Comparison of ENCODE assay signal across 2 cellular contexts in genomic region chr5:171306785-171307591, GRCh38.
A peak's percentile ranks its signal among the peaks of the same experiment; 100 is the strongest.
TF ChIP-seq lines count a peak whose summit lies in the region.

No MANE protein-coding gene starts in this region.

TF ChIP-seq in IMR-90, 13 proteins besides CTCF, POLR2A, EP300 and RAD21:
- TF ChIP-seq BHLHE40 (IDR thresholded peaks at IDR 0.05; ENCODE audit: low read depth, low read length) (no peak), SMC3 (IDR thresholded peaks at IDR 0.05; ENCODE audit: low read depth, low read length) (no peak), MXI1 (IDR thresholded peaks at IDR 0.05; ENCODE audit: borderline replicate concordance, low read depth, low read length) (no peak), MAZ (IDR thresholded peaks at IDR 0.05; ENCODE audit: borderline replicate concordance, low read depth, low read length) (no peak), FOS (IDR thresholded peaks at IDR 0.05; ENCODE audit: low read depth, low read length) (no peak), CHD1 (IDR thresholded peaks at IDR 0.05; ENCODE audit: low read depth, low read length) (no peak), CEBPB (IDR thresholded peaks at IDR 0.05; ENCODE audit: low read depth, low read length) (no peak), RCOR1 (IDR thresholded peaks at IDR 0.05; ENCODE audit: insufficient replicate concordance, low read length) (no peak), RFX5 (IDR thresholded peaks at IDR 0.05; ENCODE audit: low read depth, low read length) (no peak), MAFK (IDR thresholded peaks at IDR 0.05; ENCODE audit: low read depth, low read length) (no peak), NFE2L2 (IDR thresholded peaks at IDR 0.05; ENCODE audit: low read depth, low read length) (no peak)
- TF ChIP-seq, protein P1, sequence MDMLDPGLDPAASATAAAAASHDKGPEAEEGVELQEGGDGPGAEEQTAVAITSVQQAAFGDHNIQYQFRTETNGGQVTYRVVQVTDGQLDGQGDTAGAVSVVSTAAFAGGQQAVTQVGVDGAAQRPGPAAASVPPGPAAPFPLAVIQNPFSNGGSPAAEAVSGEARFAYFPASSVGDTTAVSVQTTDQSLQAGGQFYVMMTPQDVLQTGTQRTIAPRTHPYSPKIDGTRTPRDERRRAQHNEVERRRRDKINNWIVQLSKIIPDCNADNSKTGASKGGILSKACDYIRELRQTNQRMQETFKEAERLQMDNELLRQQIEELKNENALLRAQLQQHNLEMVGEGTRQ (IDR thresholded peaks at IDR 0.05; ENCODE audit: low read depth, low read length) = no peak
- TF ChIP-seq, protein P2, sequence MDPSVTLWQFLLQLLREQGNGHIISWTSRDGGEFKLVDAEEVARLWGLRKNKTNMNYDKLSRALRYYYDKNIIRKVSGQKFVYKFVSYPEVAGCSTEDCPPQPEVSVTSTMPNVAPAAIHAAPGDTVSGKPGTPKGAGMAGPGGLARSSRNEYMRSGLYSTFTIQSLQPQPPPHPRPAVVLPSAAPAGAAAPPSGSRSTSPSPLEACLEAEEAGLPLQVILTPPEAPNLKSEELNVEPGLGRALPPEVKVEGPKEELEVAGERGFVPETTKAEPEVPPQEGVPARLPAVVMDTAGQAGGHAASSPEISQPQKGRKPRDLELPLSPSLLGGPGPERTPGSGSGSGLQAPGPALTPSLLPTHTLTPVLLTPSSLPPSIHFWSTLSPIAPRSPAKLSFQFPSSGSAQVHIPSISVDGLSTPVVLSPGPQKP (IDR thresholded peaks at IDR 0.05; ENCODE audit: borderline replicate concordance, low read depth, low read length) = no peak
TF ChIP-seq in IMR-90: peak in this region for 0.

TF ChIP-seq in H1, 55 proteins besides CTCF, POLR2A, EP300 and RAD21:
- TF ChIP-seq HDAC2 (IDR thresholded peaks at IDR 0.05; ENCODE audit: borderline replicate concordance in 1 of 2, low read depth in 2 of 2, low read length in 2 of 2) = 0 out of 4 replicates have a peak, but pooled peaks of 1 of the 2 experiments have one; percentile 50
- no peak for TF ChIP-seq SAP30 (IDR thresholded peaks at IDR 0.05; ENCODE audit: insufficient read depth, insufficient replicate concordance, low read length)
- TF ChIP-seq YY1 (IDR thresholded peaks at IDR 0.05; ENCODE audit: low read depth, low read length) = peak; percentile 66
- no peak for TF ChIP-seq GTF2F1 (IDR thresholded peaks at IDR 0.05; ENCODE audit: borderline replicate concordance, low read depth, low read length)
- TF ChIP-seq SRF (IDR thresholded peaks at IDR 0.05; ENCODE audit: low read depth, low read length) = no peak
- peak; percentile 74 for TF ChIP-seq POLR2AphosphoS5 (IDR thresholded peaks at IDR 0.05; ENCODE audit: low read depth, low read length)
- TF ChIP-seq BRCA1 (IDR thresholded peaks at IDR 0.05; ENCODE audit: low read depth, low read length) = no peak
- TF ChIP-seq TAF7 (optimal IDR thresholded peaks at IDR 0.05; ENCODE audit: borderline replicate concordance, low read depth, low read length) = peak; percentile 34
- no peak for TF ChIP-seq EZH2 (IDR thresholded peaks at IDR 0.05; ENCODE audit: low read depth, low read length, severe bottlenecking)
- TF ChIP-seq SP4 (IDR thresholded peaks at IDR 0.05; ENCODE audit: low read length) = no peak
- TF ChIP-seq HDAC6 (IDR thresholded peaks at IDR 0.05; ENCODE audit: low read depth, low read length) = no peak
- TF ChIP-seq CREB1 (IDR thresholded peaks at IDR 0.05) = no peak
- TF ChIP-seq, protein P3, sequence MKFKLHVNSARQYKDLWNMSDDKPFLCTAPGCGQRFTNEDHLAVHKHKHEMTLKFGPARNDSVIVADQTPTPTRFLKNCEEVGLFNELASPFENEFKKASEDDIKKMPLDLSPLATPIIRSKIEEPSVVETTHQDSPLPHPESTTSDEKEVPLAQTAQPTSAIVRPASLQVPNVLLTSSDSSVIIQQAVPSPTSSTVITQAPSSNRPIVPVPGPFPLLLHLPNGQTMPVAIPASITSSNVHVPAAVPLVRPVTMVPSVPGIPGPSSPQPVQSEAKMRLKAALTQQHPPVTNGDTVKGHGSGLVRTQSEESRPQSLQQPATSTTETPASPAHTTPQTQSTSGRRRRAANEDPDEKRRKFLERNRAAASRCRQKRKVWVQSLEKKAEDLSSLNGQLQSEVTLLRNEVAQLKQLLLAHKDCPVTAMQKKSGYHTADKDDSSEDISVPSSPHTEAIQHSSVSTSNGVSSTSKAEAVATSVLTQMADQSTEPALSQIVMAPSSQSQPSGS (IDR thresholded peaks at IDR 0.05; ENCODE audit: low read length) = no peak
- TF ChIP-seq ASH2L (IDR thresholded peaks at IDR 0.05; ENCODE audit: low read length) = no peak
- peak; percentile 48; the same call in 1 of the 2 replicates for TF ChIP-seq TCF12 (IDR thresholded peaks at IDR 0.05; ENCODE audit: low read depth, low read length)
- no peak for TF ChIP-seq KDM5A (IDR thresholded peaks at IDR 0.05; ENCODE audit: low read length)
- TF ChIP-seq, protein P4, sequence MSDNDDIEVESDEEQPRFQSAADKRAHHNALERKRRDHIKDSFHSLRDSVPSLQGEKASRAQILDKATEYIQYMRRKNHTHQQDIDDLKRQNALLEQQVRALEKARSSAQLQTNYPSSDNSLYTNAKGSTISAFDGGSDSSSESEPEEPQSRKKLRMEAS (IDR thresholded peaks at IDR 0.05) = no peak
- TF ChIP-seq, protein P5, sequence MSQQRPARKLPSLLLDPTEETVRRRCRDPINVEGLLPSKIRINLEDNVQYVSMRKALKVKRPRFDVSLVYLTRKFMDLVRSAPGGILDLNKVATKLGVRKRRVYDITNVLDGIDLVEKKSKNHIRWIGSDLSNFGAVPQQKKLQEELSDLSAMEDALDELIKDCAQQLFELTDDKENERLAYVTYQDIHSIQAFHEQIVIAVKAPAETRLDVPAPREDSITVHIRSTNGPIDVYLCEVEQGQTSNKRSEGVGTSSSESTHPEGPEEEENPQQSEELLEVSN (IDR thresholded peaks at IDR 0.05) = no peak
- TF ChIP-seq SIX5 (IDR thresholded peaks at IDR 0.05; ENCODE audit: low read depth, low read length) = no peak
- no peak for TF ChIP-seq POU5F1 (IDR thresholded peaks at IDR 0.05; ENCODE audit: low read depth, low read length)
- TF ChIP-seq GABPA (IDR thresholded peaks at IDR 0.05; ENCODE audit: borderline replicate concordance, insufficient read depth, low read length) = 0 out of 2 replicates have a peak, but pooled peaks have one; percentile 35
